32 cellular contexts compared by ENCODE assay signal in genomic region chr7:50491209-50491608, GRCh38.
"Had no signal": no experiment of that assay in that cellular context is flagged by ENCODE, and none has a peak within 500 bp of the region (broad histone marks: within the 10 kb centered on the region; RNA-seq: fewer than 3 reads in every experiment).

No MANE protein-coding gene starts in this region.

- H3K4me1 ChIP-seq: pancreas, psoas muscle, suprapubic skin, tibial artery, uterus had no signal

- H3K27me3 Mint-ChIP-seq: progenitor cell of endocrine pancreas, type B pancreatic cell had no signal

- FAIRE-seq: pancreas had no signal

- H3K27ac Mint-ChIP-seq: naive thymus-derived CD8-positive, alpha-beta T cell; natural killer cell treated with Interleukin-12 subunit alpha and Interleukin-12 subunit beta and Interleukin-15 and Interleukin-18, amount 100 ng/mL, for 72 hours; nephron progenitor cell; progenitor cell of endocrine pancreas; stimulated activated memory B cell treated with anti-CD40 and anti-IgM and Interleukin-4, amounts not matched to agents 10 μg/mL and 1 μg/mL and 100 μg/mL, for 72 hours; stimulated activated naive CD8-positive, alpha-beta T cell treated with anti-CD3 and anti-CD28 coated beads, Interleukin-15, amount 100 ng/mL, for 72 hours; type B pancreatic cell had no signal

- H3K27ac ChIP-seq: neutrophil, pancreas, psoas muscle, skin epidermis, spleen, suprapubic skin, tibial artery, transverse colon, upper lobe of right lung, uterus had no signal

- H3K27me3 ChIP-seq: pancreas, suprapubic skin, testis, transverse colon, upper lobe of right lung, uterus had no signal

- H3K36me3 ChIP-seq: neutrophil, pancreas, spleen, suprapubic skin, tibial artery, transverse colon, upper lobe of right lung, uterus had no signal

- H3K4me3 Mint-ChIP-seq: naive thymus-derived CD8-positive, alpha-beta T cell; natural killer cell treated with Interleukin-12 subunit alpha and Interleukin-12 subunit beta and Interleukin-15 and Interleukin-18, amount 100 ng/mL, for 72 hours; nephron progenitor cell; neural crest cell; stimulated activated memory B cell treated with anti-CD40 and anti-IgM and Interleukin-4, amounts not matched to agents 10 μg/mL and 1 μg/mL and 100 μg/mL, for 72 hours; stimulated activated naive CD8-positive, alpha-beta T cell treated with anti-CD3 and anti-CD28 coated beads, Interleukin-15, amount 100 ng/mL, for 72 hours; type B pancreatic cell had no signal

- H3K36me3 Mint-ChIP-seq: naive thymus-derived CD8-positive, alpha-beta T cell; natural killer cell treated with Interleukin-12 subunit alpha and Interleukin-12 subunit beta and Interleukin-15 and Interleukin-18, amount 100 ng/mL, for 72 hours; stimulated activated memory B cell treated with anti-CD40 and anti-IgM and Interleukin-4, amounts not matched to agents 10 μg/mL and 1 μg/mL and 100 μg/mL, for 72 hours; type B pancreatic cell had no signal

- H3K4me3 ChIP-seq: pancreas, psoas muscle, skin epidermis, smooth muscle cell, spleen, suprapubic skin, testis, tibial artery, transverse colon, upper lobe of right lung, uterus had no signal

- H3K4me2 ChIP-seq: smooth muscle cell had no signal

- DNase-seq: naive thymus-derived CD8-positive, alpha-beta T cell; nephron progenitor cell; nucleus accumbens; pancreas; posterior cingulate gyrus; psoas muscle; right cardiac atrium; spleen; stimulated activated CD4-positive, alpha-beta T cell treated with anti-CD3 and anti-CD28 coated beads, Interleukin-12 subunit alpha, Interleukin-12 subunit beta, amount 100 ng/mL, for 4 hours; stimulated activated CD4-positive, alpha-beta T cell treated with anti-CD3 and anti-CD28 coated beads, Interleukin-1b, Interleukin-23, amount 100 ng/mL, for 48 hours; stimulated activated CD4-positive, alpha-beta T cell treated with anti-CD3 and anti-CD28 coated beads, Interleukin-4, amount 100 ng/mL, for 1 hour; stimulated activated CD4-positive, alpha-beta T cell treated with anti-CD3 and anti-CD28 coated beads, Interleukin-4, amount 100 ng/mL, for 4 hours; stimulated activated CD8-positive, alpha-beta memory T cell treated with anti-CD3 and anti-CD28 coated beads, Interleukin-4, amount 100 ng/mL, for 48 hours; stimulated activated naive CD4-positive, alpha-beta T cell; stimulated activated naive CD8-positive, alpha-beta T cell treated with anti-CD3 and anti-CD28 coated beads, Interleukin-15, amount 100 ng/mL, for 72 hours; stimulated activated naive CD8-positive, alpha-beta T cell treated with anti-CD3 and anti-CD28 coated beads, Interleukin-15, Interleukin-2, amounts not matched to agents 100 U/mL and 50 U/mL, for 24 hours; substantia nigra; testis; tibial artery; transverse colon; upper lobe of right lung; uterus had no signal

- H3K9me3 ChIP-seq: neutrophil, pancreas, psoas muscle, suprapubic skin, testis, tibial artery, transverse colon, upper lobe of right lung, uterus had no signal

- H3K9me3 Mint-ChIP-seq: naive thymus-derived CD8-positive, alpha-beta T cell; natural killer cell treated with Interleukin-12 subunit alpha and Interleukin-12 subunit beta and Interleukin-15 and Interleukin-18, amount 100 ng/mL, for 72 hours; stimulated activated memory B cell treated with anti-CD40 and anti-IgM and Interleukin-4, amounts not matched to agents 10 μg/mL and 1 μg/mL and 100 μg/mL, for 72 hours; stimulated activated naive CD8-positive, alpha-beta T cell treated with anti-CD3 and anti-CD28 coated beads, Interleukin-15, amount 100 ng/mL, for 72 hours; type B pancreatic cell had no signal

- ATAC-seq: naive thymus-derived CD8-positive, alpha-beta T cell; natural killer cell treated with Interleukin-12 subunit alpha and Interleukin-12 subunit beta and Interleukin-15 and Interleukin-18, amount 100 ng/mL, for 72 hours; pancreas; right cardiac atrium; sciatic nerve; stimulated activated memory B cell treated with anti-CD40 and anti-IgM and Interleukin-4, amounts not matched to agents 10 μg/mL and 1 μg/mL and 100 μg/mL, for 72 hours; stimulated activated naive CD8-positive, alpha-beta T cell treated with anti-CD3 and anti-CD28 coated beads, Interleukin-15, amount 100 ng/mL, for 72 hours; stimulated activated naive CD8-positive, alpha-beta T cell treated with anti-CD3 and anti-CD28 coated beads, Interleukin-15, Interleukin-2, amounts not matched to agents 100 U/mL and 50 U/mL, for 24 hours; upper lobe of right lung had no signal

- H3K4me1 Mint-ChIP-seq: naive thymus-derived CD8-positive, alpha-beta T cell; neural crest cell; stimulated activated memory B cell treated with anti-CD40 and anti-IgM and Interleukin-4, amounts not matched to agents 10 μg/mL and 1 μg/mL and 100 μg/mL, for 72 hours; stimulated activated naive CD8-positive, alpha-beta T cell treated with anti-CD3 and anti-CD28 coated beads, Interleukin-15, amount 100 ng/mL, for 72 hours had no signal
